Comparison of ENCODE assay signal across 2 cellular contexts in the genomic region with DNA sequence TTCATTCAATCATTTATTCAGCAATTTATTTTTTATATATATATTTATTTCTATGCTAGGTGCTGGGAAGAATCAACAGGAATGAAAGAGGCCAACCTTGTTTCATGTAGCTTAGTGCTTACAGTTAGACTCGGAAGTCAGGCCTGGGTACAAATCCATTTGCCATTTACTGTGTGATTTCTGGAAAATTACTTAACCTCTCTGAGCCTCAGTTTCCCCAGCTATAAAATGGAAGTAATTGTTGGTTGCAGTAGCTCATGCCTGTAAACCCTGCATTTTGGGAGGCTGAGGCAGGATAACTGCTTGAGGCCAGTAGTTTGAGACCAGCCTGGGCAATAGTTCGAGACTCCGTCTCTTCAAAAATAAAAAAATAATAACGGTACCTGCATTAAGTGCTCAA.
TF ChIP-seq lines count a peak whose summit lies in the region.

No MANE protein-coding gene starts in this region.

TF ChIP-seq in HEK293, 187 proteins besides CTCF, POLR2A, EP300 and RAD21:
- TF ChIP-seq ZNF768 (tag by site-specific recombination; IDR thresholded peaks at IDR 0.05): 0 out of 2 replicates have a peak, but pooled peaks have one; percentile 25
- TF ChIP-seq HOXC10 (CRISPR knock-in tag; IDR thresholded peaks at IDR 0.05): no peak
- TF ChIP-seq ZNF623 (tag by site-specific recombination; IDR thresholded peaks at IDR 0.05): no peak
- no peak for TF ChIP-seq PRDM10 (tag by site-specific recombination; IDR thresholded peaks at IDR 0.05)
- no peak for TF ChIP-seq HIC1 (tag by site-specific recombination; IDR thresholded peaks at IDR 0.05)

TF ChIP-seq in K562, 482 proteins besides CTCF, POLR2A, EP300 and RAD21:
- TF ChIP-seq BCOR (IDR thresholded peaks at IDR 0.05): peak; percentile 82
- TF ChIP-seq RBM25 (IDR thresholded peaks at IDR 0.05; ENCODE audit: low read depth, low read length, severe bottlenecking): peak; percentile 76
- TF ChIP-seq ZNF609 (CRISPR knock-in tag; IDR thresholded peaks at IDR 0.05; ENCODE audit: borderline replicate concordance): no peak
